Comparison of ENCODE assay signal across 12 cellular contexts in the genomic region with DNA sequence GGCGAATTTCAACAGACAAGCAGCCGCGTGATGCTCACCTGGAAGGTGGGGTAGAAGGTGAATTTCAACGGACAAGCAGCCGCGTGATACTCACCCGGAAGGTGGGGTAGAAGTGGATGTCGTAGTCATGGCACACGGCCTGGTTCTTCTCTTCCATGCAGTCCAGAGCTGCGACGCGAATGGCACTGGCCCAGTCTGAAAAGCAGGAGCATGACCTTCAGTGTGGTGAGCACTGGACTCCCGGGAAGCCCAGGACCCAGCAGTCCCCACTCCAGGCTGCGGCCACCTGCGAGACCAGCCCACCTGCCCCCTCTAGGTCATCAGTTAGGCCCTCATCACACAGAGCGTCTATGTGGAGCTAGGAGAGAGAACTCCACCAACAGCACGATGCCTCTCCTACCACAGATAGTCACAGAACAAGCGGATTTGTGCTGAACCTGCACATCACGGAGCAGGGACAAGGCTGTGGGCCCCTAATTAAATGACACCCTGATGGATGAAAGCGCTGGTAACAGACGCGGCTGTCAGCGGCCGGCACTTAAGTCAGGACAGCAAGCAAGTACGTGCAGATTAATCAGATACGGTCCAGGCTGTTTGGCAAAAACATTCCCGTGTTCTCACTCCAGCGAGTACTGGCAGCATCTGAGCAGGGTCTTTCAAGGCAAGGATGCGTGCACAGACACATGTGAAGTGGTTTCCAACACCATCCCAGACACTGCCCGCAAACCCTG. TPM values are rescaled to one million over a fixed set of nuclear protein-coding genes. Genes with fewer than 3 reads are reported as not detected.
DNase-seq lines count a peak whose midpoint lies in the region; ATAC-seq and TF ChIP-seq lines count a peak whose summit lies in the region.
"Had no signal": no experiment of that assay in that cellular context is flagged by ENCODE, and none has a peak within 500 bp of the region (broad histone marks: within the 10 kb centered on the region; RNA-seq: fewer than 3 reads in every experiment).

No MANE protein-coding gene starts in this region.

- H3K4me1 Mint-ChIP-seq in HFFc6 (ENCODE audit: low read depth) (peaks cover 28% of the 10 kb centered on the region), endothelial cell (ENCODE audit: unreplicated experiment) (peaks cover 14% of the 10 kb centered on the region), nephron progenitor cell (peaks cover 77% of the 10 kb centered on the region)

- H3K27me3 Mint-ChIP-seq in HFFc6 (ENCODE audit: insufficient read depth) (no peaks in the 10 kb centered on the region; the same call in 1 of the 2 replicates), endothelial cell (ENCODE audit: unreplicated experiment) (peaks cover 3% of the 10 kb centered on the region), nephron progenitor cell (ENCODE audit: low read depth, poor library complexity) (no peaks in the 10 kb centered on the region)

- H3K36me3 Mint-ChIP-seq in HFFc6 (ENCODE audit: low read depth) (peaks cover 10% of the 10 kb centered on the region), endothelial cell (ENCODE audit: low read depth, unreplicated experiment) (peaks cover 7% of the 10 kb centered on the region), nephron progenitor cell (ENCODE audit: low read depth) (peaks cover 20% of the 10 kb centered on the region)

- H3K79me2 ChIP-seq in SU-DHL-6 (ENCODE audit: insufficient read depth, low read length) = peaks cover 53% of the 10 kb centered on the region

- H3K9ac ChIP-seq in BLaER1 = peak overlapping the region; percentile 79
- peak overlapping the region; percentile 60 for H3K9ac ChIP-seq in SU-DHL-6 (ENCODE audit: low read length)
- H3K9ac ChIP-seq in iPS-15b (ENCODE audit: low read depth, low read length) = peak overlapping the region; percentile 37

- H3K27me3 ChIP-seq in BLaER1 (no peaks in the 10 kb centered on the region), SU-DHL-6 (ENCODE audit: low read length) (no peaks in the 10 kb centered on the region), iPS-15b (ENCODE audit: control insufficient read depth, insufficient read depth, low read length) (no peaks in the 10 kb centered on the region), gastroesophageal sphincter (no peaks in the 10 kb centered on the region)
- H3K27me3 ChIP-seq: SJSA1 had no signal

- DNase-seq in HFFc6 (no peak), germinal center (ENCODE audit: low spot score) (no peak), endothelial cell (ENCODE audit: low spot score) (no peak), nephron progenitor cell (no peak)
- DNase-seq: DMS 273 treated with DMSO at 0.1 percent for 48 hours had no signal

- no peak for ATAC-seq in gastroesophageal sphincter

- H3F3A ChIP-seq in SU-DHL-6 (ENCODE audit: insufficient read depth) = peaks cover 41% of the 10 kb centered on the region

- H3K4me2 ChIP-seq in BLaER1 = peak overlapping the region; percentile 94
- peak overlapping the region; percentile 68 for H3K4me2 ChIP-seq in SU-DHL-6 (ENCODE audit: low read depth, low read length, poor library complexity, severe bottlenecking)

- H3K27ac Mint-ChIP-seq in HFFc6 (peak overlapping the region; percentile 93), endothelial cell (ENCODE audit: unreplicated experiment) (no peak overlapping the region), nephron progenitor cell (no peak overlapping the region)

- TF ChIP-seq POLR2A in gastroesophageal sphincter (IDR thresholded peaks at IDR 0.05) = no peak

- H3K4me3 Mint-ChIP-seq in HFFc6 = no peak overlapping the region
- no peak overlapping the region for H3K4me3 Mint-ChIP-seq in endothelial cell (ENCODE audit: unreplicated experiment)
- H3K4me3 Mint-ChIP-seq in nephron progenitor cell = no peak overlapping the region

- no peak for TF ChIP-seq EP300 in gastroesophageal sphincter (IDR thresholded peaks at IDR 0.05)

- H3K27ac ChIP-seq in BLaER1 = peak overlapping the region; percentile 90
- peak overlapping the region; percentile 98 for H3K27ac ChIP-seq in SU-DHL-6 (ENCODE audit: low read depth, low read length)
- no peak overlapping the region for H3K27ac ChIP-seq in gastroesophageal sphincter
- H3K27ac ChIP-seq: SJSA1 had no signal

- no peak for TF ChIP-seq CTCF in HFFc6 (IDR thresholded peaks at IDR 0.05)
- no peak for TF ChIP-seq CTCF in SU-DHL-6 (IDR thresholded peaks at IDR 0.05; ENCODE audit: insufficient read depth, low read length, poor library complexity, severe bottlenecking)
- TF ChIP-seq CTCF in endothelial cell (IDR thresholded peaks at IDR 0.05; ENCODE audit: unreplicated experiment) = no peak
- TF ChIP-seq CTCF in gastroesophageal sphincter (IDR thresholded peaks at IDR 0.05) = no peak
- no peak for TF ChIP-seq CTCF in nephron progenitor cell (IDR thresholded peaks at IDR 0.05)

- no peak overlapping the region for H3K4me3 ChIP-seq in BLaER1
- no peak overlapping the region for H3K4me3 ChIP-seq in SU-DHL-6 (ENCODE audit: insufficient read depth, low read length, poor library complexity, severe bottlenecking)
- H3K4me3 ChIP-seq in iPS-15b (ENCODE audit: low read depth, low read length) = no peak overlapping the region
- H3K4me3 ChIP-seq in gastroesophageal sphincter = no peak overlapping the region
- H3K4me3 ChIP-seq: SJSA1 had no signal

- no peaks in the 10 kb centered on the region for H3K9me2 ChIP-seq in SU-DHL-6 (replicated peaks; ENCODE audit: insufficient read depth, low read length)

- no peaks in the 10 kb centered on the region for H3K9me3 Mint-ChIP-seq in HFFc6
- H3K9me3 Mint-ChIP-seq in endothelial cell (ENCODE audit: unreplicated experiment) = no peaks in the 10 kb centered on the region
- no peaks in the 10 kb centered on the region for H3K9me3 Mint-ChIP-seq in nephron progenitor cell

- no peak overlapping the region for H2AFZ ChIP-seq in SU-DHL-6 (ENCODE audit: low read depth, low read length, severe bottlenecking)

- peaks cover 69% of the 10 kb centered on the region for H4K20me1 ChIP-seq in BLaER1
- no peaks in the 10 kb centered on the region for H4K20me1 ChIP-seq in SU-DHL-6 (ENCODE audit: low read depth, low read length)

- H3K9me3 ChIP-seq in BLaER1 (no peaks in the 10 kb centered on the region), SU-DHL-6 (ENCODE audit: insufficient read depth, low read length) (no peaks in the 10 kb centered on the region), iPS-15b (ENCODE audit: control insufficient read depth, insufficient read depth, low read length) (no peaks in the 10 kb centered on the region), gastroesophageal sphincter (no peaks in the 10 kb centered on the region)
- H3K9me3 ChIP-seq: SJSA1 had no signal

- H3K36me3 ChIP-seq in BLaER1 (peaks cover 36% of the 10 kb centered on the region), SU-DHL-6 (ENCODE audit: low read length) (no peaks in the 10 kb centered on the region; the same call in 1 of the 2 replicates), iPS-15b (ENCODE audit: control insufficient read depth, insufficient read depth, low read length) (peaks cover 26% of the 10 kb centered on the region), gastroesophageal sphincter (peaks cover 0 to 64% of the 10 kb centered on the region in 2 donors)

- H3K4me1 ChIP-seq in BLaER1 (peaks cover 100% of the 10 kb centered on the region), iPS-15b (ENCODE audit: control insufficient read depth, insufficient read depth, low read length) (no peaks in the 10 kb centered on the region), gastroesophageal sphincter (no peaks in the 10 kb centered on the region)

- WGBS in gastroesophageal sphincter (ENCODE audit: low coverage in 1 of 2), 2 donors = 85 to 87% methylated on average over 11 to 16 of the region's 30 CpGs

RNA-seq across cellular contexts. Expression of a gene that starts 18.8 kb away (rescaled TPM):
- 10 to 100 TPM; 20.1 to 24.9 (median 21.9) TPM for total RNA-seq in HFFc6 (2021; fragmentation: NEBNext Ultra II Directional; extraction: Animal tissue kit (Norgen Biotek cat#: 25700))
- 14.0 TPM for total RNA-seq in endothelial cell (ENCODE audit: unreplicated experiment)
- total RNA-seq in gastroesophageal sphincter = 1 to 10 TPM; 3.4 to 7.2 (median 5.2) TPM

RNA-seq across cellular contexts. Expression of a gene that starts 21.9 kb away (rescaled TPM):
- total RNA-seq in HFFc6 (2021; fragmentation: NEBNext Ultra II Directional; extraction: Animal tissue kit (Norgen Biotek cat#: 25700)) = not detected
- total RNA-seq in endothelial cell (ENCODE audit: unreplicated experiment) (not detected), gastroesophageal sphincter (not detected)
- total RNA-seq: HT1080, RPMI7951, SJSA1 had no signal

Comparison
In these comparisons a context has a peak if more than half of its experiments do, and no peak if none do; other contexts are left out.
1. H3K27ac ChIP-seq: peak in BLaER1 (single experiment) and SU-DHL-6 (single experiment); none in gastroesophageal sphincter (0 of 4).
2. Peak in every context shown above with its lines, with median percentiles within 50 percentile points of each other: H3K9ac ChIP-seq.